20 cellular contexts compared by ENCODE assay signal in genomic region chr7:68309806-68310205, GRCh38.
"Had no signal": no experiment of that assay in that cellular context is flagged by ENCODE, and none has a peak within 500 bp of the region (broad histone marks: within the 10 kb centered on the region; RNA-seq: fewer than 3 reads in every experiment).

No MANE protein-coding gene starts in this region.

- H3K4me3 Mint-ChIP-seq: effector memory CD8-positive, alpha-beta T cell; immature natural killer cell; memory B cell; neural crest cell; stimulated activated naive B cell treated with anti-CD40 and anti-IgM and Interleukin-4, amounts not matched to agents 10 μg/mL and 1 μg/mL and 100 μg/mL, for 72 hours had no signal

- DNase-seq: activated CD8-positive, alpha-beta memory T cell treated with anti-CD3 and anti-CD28 coated beads for 24 hours; activated CD8-positive, alpha-beta memory T cell treated with anti-CD3 and anti-CD28 coated beads, Interleukin-2, amount 50 U/mL, for 48 hours; activated effector memory CD4-positive, alpha-beta T cell treated with Interleukin-2 at 50 U/mL for 16 hours; activated naive CD4-positive, alpha-beta T cell treated with anti-CD3 and anti-CD28 coated beads, Interleukin-2, amount 50 U/mL, for 16 hours; activated T-cell treated with anti-CD3 and anti-CD28 coated beads, Interleukin-2, amount 50 U/mL, for 48 hours; aorta; dermis blood vessel endothelial cell; effector memory CD8-positive, alpha-beta T cell; esophagus squamous epithelium; heart right ventricle; immature natural killer cell; mucosa of descending colon; naive B cell; retina; stimulated activated naive B cell treated with anti-CD40 and anti-IgM and Interleukin-4, amounts not matched to agents 10 μg/mL and 1 μg/mL and 100 μg/mL, for 72 hours; T-helper 9 cell; thyroid gland had no signal

- H3K4me1 Mint-ChIP-seq: immature natural killer cell, memory B cell, naive B cell had no signal

- H3K27ac Mint-ChIP-seq: effector memory CD8-positive, alpha-beta T cell; immature natural killer cell; memory B cell; naive B cell; stimulated activated naive B cell treated with anti-CD40 and anti-IgM and Interleukin-4, amounts not matched to agents 10 μg/mL and 1 μg/mL and 100 μg/mL, for 72 hours had no signal

- ATAC-seq: activated CD4-positive, CD25-positive, alpha-beta regulatory T cell treated with anti-CD3 and anti-CD28 coated beads, Interleukin-2, amount 50 U/mL, for 24 hours; effector memory CD8-positive, alpha-beta T cell; heart right ventricle; mucosa of descending colon; stimulated activated naive B cell treated with anti-CD40 and anti-IgM and Interleukin-4, amounts not matched to agents 10 μg/mL and 1 μg/mL and 100 μg/mL, for 72 hours had no signal

- H3K36me3 Mint-ChIP-seq: immature natural killer cell; memory B cell; naive B cell; stimulated activated naive B cell treated with anti-CD40 and anti-IgM and Interleukin-4, amounts not matched to agents 10 μg/mL and 1 μg/mL and 100 μg/mL, for 72 hours had no signal

- H3K27me3 Mint-ChIP-seq: effector memory CD8-positive, alpha-beta T cell; memory B cell; naive B cell; stimulated activated naive B cell treated with anti-CD40 and anti-IgM and Interleukin-4, amounts not matched to agents 10 μg/mL and 1 μg/mL and 100 μg/mL, for 72 hours had no signal

- H3K9me3 Mint-ChIP-seq: neural crest cell had no signal
